In the genomic region with DNA sequence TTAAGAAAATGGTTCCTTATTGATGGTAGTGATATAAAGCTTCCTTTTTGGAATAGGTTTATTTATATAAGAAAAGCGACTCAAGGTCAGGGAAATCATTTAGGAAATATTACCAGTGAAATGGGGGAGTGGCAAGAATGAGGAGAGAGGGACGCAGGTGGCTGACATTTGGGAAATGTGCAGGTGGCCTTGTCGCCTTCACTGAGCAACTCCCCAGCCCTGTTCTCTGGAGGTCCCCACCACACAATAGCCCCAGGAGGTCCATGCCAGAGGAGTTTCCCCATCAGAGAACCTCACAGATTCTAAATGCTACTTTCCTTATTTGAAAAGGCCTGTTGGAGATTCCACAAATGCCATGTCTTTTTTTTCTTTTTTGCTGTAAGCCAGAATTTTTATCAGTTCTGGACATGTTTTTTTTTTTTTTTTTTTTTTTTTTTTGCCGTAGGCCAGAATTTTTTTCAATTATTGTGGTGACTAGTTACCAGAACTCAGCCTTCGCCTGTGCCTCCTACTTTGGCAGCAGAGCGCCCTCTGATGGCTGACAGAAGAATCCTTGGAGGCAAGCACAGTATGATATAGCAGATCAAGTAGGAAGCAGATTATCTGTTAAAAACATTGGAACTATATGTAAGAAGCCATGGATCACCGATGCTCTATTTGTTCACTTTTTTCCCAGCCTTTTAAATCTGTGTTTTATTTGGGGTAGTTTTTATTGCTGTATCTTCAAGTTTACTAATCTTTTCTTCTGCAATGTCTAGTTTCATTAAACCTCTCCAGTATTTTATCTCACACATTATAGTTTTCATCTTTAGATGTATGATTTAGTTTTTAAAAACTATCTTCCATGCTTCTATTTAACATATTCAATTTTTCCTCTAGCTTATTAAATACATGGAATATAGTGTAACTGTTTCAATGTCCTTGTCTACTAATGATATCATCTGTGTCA, we compare ENCODE assay signal across 8 cellular contexts. TPM values are rescaled to one million over a fixed set of nuclear protein-coding genes. Genes with fewer than 3 reads are reported as not detected.
A peak's percentile ranks its signal among the peaks of the same experiment; 100 is the strongest.
DNase-seq lines count a peak whose midpoint lies in the region; ATAC-seq and TF ChIP-seq lines count a peak whose summit lies in the region.

No MANE protein-coding gene starts in this region.

- H3K27me3 ChIP-seq in NT2/D1 (ENCODE audit: insufficient read depth, insufficient read length) (no peaks in the 10 kb centered on the region), thyroid gland (no peaks in the 10 kb centered on the region)

- H3K27me3 Mint-ChIP-seq in activated CD8-positive, alpha-beta memory T cell treated with anti-CD3 and anti-CD28 coated beads, Interleukin-2, amount 10 ng/mL, durations not matched to agents 7 days and 5 days = peaks cover 39% of the 10 kb centered on the region
- peaks cover 0 to 9% (median 0%) of the 10 kb centered on the region in 5 donors for H3K27me3 Mint-ChIP-seq in naive thymus-derived CD8-positive, alpha-beta T cell

- H3K4me1 Mint-ChIP-seq in activated CD8-positive, alpha-beta memory T cell treated with anti-CD3 and anti-CD28 coated beads, Interleukin-2, amount 10 ng/mL, durations not matched to agents 7 days and 5 days = peaks cover 6% of the 10 kb centered on the region
- H3K4me1 Mint-ChIP-seq in naive thymus-derived CD8-positive, alpha-beta T cell = peaks cover 0 to 5% (median under 1%) of the 10 kb centered on the region in 4 donors

- 38 to 41% methylated on average over 7 of the region's 7 CpGs for WGBS in thyroid gland, 2 donors

- CTCF ChIA-PET in activated CD8-positive, alpha-beta memory T cell treated with anti-CD3 and anti-CD28 coated beads, Interleukin-2, amount 10 ng/mL, durations not matched to agents 7 days and 5 days (lab: Charles Lee) = interaction anchor here (0.6 to 3.6 kb wide), 9 partner anchors 13 to 324 kb away, joined by 3 to 18 read pairs (median 3); no protein-coding TSS in a partner anchor

- no peak overlapping the region for H3K4me3 Mint-ChIP-seq in activated CD8-positive, alpha-beta memory T cell treated with anti-CD3 and anti-CD28 coated beads, Interleukin-2, amount 10 ng/mL, durations not matched to agents 7 days and 5 days
- H3K4me3 Mint-ChIP-seq in naive thymus-derived CD8-positive, alpha-beta T cell = peak overlapping the region in 1 of 10 donors; percentile 29

- H3K27ac ChIP-seq in epithelial cell of prostate (no peak overlapping the region), thyroid gland (no peak overlapping the region)

- peaks cover 2% of the 10 kb centered on the region for H3K36me3 Mint-ChIP-seq in activated CD8-positive, alpha-beta memory T cell treated with anti-CD3 and anti-CD28 coated beads, Interleukin-2, amount 10 ng/mL, durations not matched to agents 7 days and 5 days
- no peaks in the 10 kb centered on the region for H3K36me3 Mint-ChIP-seq in naive thymus-derived CD8-positive, alpha-beta T cell

- H3K27ac Mint-ChIP-seq in activated CD8-positive, alpha-beta memory T cell treated with anti-CD3 and anti-CD28 coated beads, Interleukin-2, amount 10 ng/mL, durations not matched to agents 7 days and 5 days = no peak overlapping the region
- H3K27ac Mint-ChIP-seq in naive thymus-derived CD8-positive, alpha-beta T cell = peak overlapping the region in 1 of 10 donors; percentile 36

- intact Hi-C loops in thyroid gland (cut with DNase I) = no loop called here

- H3K4me3 ChIP-seq in NT2/D1 (ENCODE audit: insufficient read length, low read depth) = no peak overlapping the region
- H3K4me3 ChIP-seq in thyroid gland (replicated peaks in 1 of 3) = no peak overlapping the region

- H3K36me3 ChIP-seq in NT2/D1 (ENCODE audit: insufficient read depth, insufficient read length, low read length) (no peaks in the 10 kb centered on the region), thyroid gland (no peaks in the 10 kb centered on the region)

- H3K4me1 ChIP-seq in NT2/D1 (ENCODE audit: insufficient read depth, insufficient read length) (no peaks in the 10 kb centered on the region), thyroid gland (peaks cover 3% of the 10 kb centered on the region in 2 donors)

- TF ChIP-seq CTCF in GM12873 (IDR thresholded peaks at IDR 0.05; ENCODE audit: insufficient read depth, low read depth, low read length, missing control alignments) = peak; percentile 84
- peak in 5 of 6 experiments; percentile 35 to 66 (median 48) for TF ChIP-seq CTCF in thyroid gland (IDR thresholded peaks at IDR 0.05)

- no peaks in the 10 kb centered on the region; the same call in 1 of the 2 replicates for H3K9me3 ChIP-seq in NT2/D1 (ENCODE audit: insufficient read depth, low read length)
- no peaks in the 10 kb centered on the region for H3K9me3 ChIP-seq in thyroid gland

- no peak overlapping the region for H3K9ac ChIP-seq in NT2/D1 (ENCODE audit: insufficient read length, low read depth)

- POLR2A ChIA-PET in naive thymus-derived CD8-positive, alpha-beta T cell (lab: Charles Lee) = no interaction called here

- TF ChIP-seq POLR2A in thyroid gland (IDR thresholded peaks at IDR 0.05) = no peak

- H3K9me3 Mint-ChIP-seq in activated CD8-positive, alpha-beta memory T cell treated with anti-CD3 and anti-CD28 coated beads, Interleukin-2, amount 10 ng/mL, durations not matched to agents 7 days and 5 days (ENCODE audit: low read depth) = no peaks in the 10 kb centered on the region
- no peaks in the 10 kb centered on the region for H3K9me3 Mint-ChIP-seq in naive thymus-derived CD8-positive, alpha-beta T cell

- peak; percentile 73 for ATAC-seq in activated CD8-positive, alpha-beta memory T cell treated with anti-CD3 and anti-CD28 coated beads, Interleukin-2, amount 10 ng/mL, durations not matched to agents 7 days and 5 days
- ATAC-seq in naive thymus-derived CD8-positive, alpha-beta T cell = peak; percentile 84 to 90

- peak; percentile 58 for DNase-seq in HK-2 (ENCODE audit: unreplicated experiment)
- DNase-seq in NT2/D1 (ENCODE audit: low read depth, low spot score) = peak; percentile 75
- DNase-seq in activated CD8-positive, alpha-beta memory T cell treated with anti-CD3 and anti-CD28 coated beads, Interleukin-2, amount 10 ng/mL, durations not matched to agents 7 days and 5 days = peak; percentile 73
- DNase-seq in epithelial cell of prostate (ENCODE audit: low read depth, low spot score) = peak; percentile 16
- DNase-seq in naive thymus-derived CD8-positive, alpha-beta T cell = peak; percentile 45 to 84 (median 62)
- DNase-seq in thyroid gland = peak; percentile 61 to 69
- DNase-seq in NCI-H187 treated with DMSO at 0.1 percent for 48 hours (lab: John Stamatoyannopoulos, UW) = no peak

RNA-seq across cellular contexts. Expression of a gene that starts 18.6 kb away (rescaled TPM):
- total RNA-seq in activated CD8-positive, alpha-beta memory T cell treated with anti-CD3 and anti-CD28 coated beads, Interleukin-2, amount 10 ng/mL, durations not matched to agents 7 days and 5 days = not detected
- total RNA-seq in naive thymus-derived CD8-positive, alpha-beta T cell = not detected
- not detected for polyA plus RNA-seq in naive thymus-derived CD8-positive, alpha-beta T cell
- total RNA-seq in thyroid gland = not detected

RNA-seq across cellular contexts. Expression of a gene that starts 36.0 kb away (rescaled TPM):
- not detected for total RNA-seq in activated CD8-positive, alpha-beta memory T cell treated with anti-CD3 and anti-CD28 coated beads, Interleukin-2, amount 10 ng/mL, durations not matched to agents 7 days and 5 days
- total RNA-seq in naive thymus-derived CD8-positive, alpha-beta T cell = not detected
- not detected for polyA plus RNA-seq in naive thymus-derived CD8-positive, alpha-beta T cell
- under 1 TPM in 1 of 4 donors, not detected in 3; 0.88 TPM for total RNA-seq in thyroid gland
